In genomic region chr10:72742797-72743196, GRCh38 we compare ENCODE assay signal across 19 cellular contexts. TPM values are rescaled to one million over a fixed set of nuclear protein-coding genes. Genes with fewer than 3 reads are reported as not detected.
DNase-seq lines count a peak whose midpoint lies in the region; ATAC-seq and TF ChIP-seq lines count a peak whose summit lies in the region.
"Had no signal": no experiment of that assay in that cellular context is flagged by ENCODE, and none has a peak within 500 bp of the region (broad histone marks: within the 10 kb centered on the region; RNA-seq: fewer than 3 reads in every experiment).

No MANE protein-coding gene starts in this region.

- H3K4me1 ChIP-seq in neutrophil (ENCODE audit: control insufficient read depth in 1 of 2, insufficient read depth in 1 of 2, low read depth in 1 of 2, low read length in 1 of 2): peaks cover 18 to 42% of the 10 kb centered on the region in 2 experiments

- DNase-seq in activated CD4-positive, alpha-beta T cell treated with anti-CD3 and anti-CD28 coated beads, Interleukin-2, amount 10 ng/mL, durations not matched to agents 24 days and 14 days: peak; percentile 31
- DNase-seq in activated CD4-positive, alpha-beta T cell treated with anti-CD3 and anti-CD28 coated beads, Interleukin-2, amount 50 U/mL, for 1 hour: no peak
- DNase-seq in WTC11 (ENCODE audit: low spot score) (no peak), epithelial cell of esophagus (ENCODE audit: low read depth) (peak; percentile 24), inferior parietal cortex (ENCODE audit: extremely low spot score) (no peak)
- DNase-seq: Caco-2; CD4-positive, CD25-positive, alpha-beta regulatory T cell; CD8-positive, alpha-beta T cell; DMS153; DND-41; GOT3 had no signal

- CTCF ChIA-PET in WTC11 (lab: Charles Lee): interaction anchor here (0.5 to 1.5 kb wide), 2 partner anchors 14 to 114 kb away, joined by 3 to 6 read pairs; no protein-coding TSS in a partner anchor

- no peak overlapping the region for H3K4me3 ChIP-seq in epithelial cell of esophagus (ENCODE audit: low read length)
- H3K4me3 ChIP-seq in neutrophil (ENCODE audit: low read depth in 1 of 2, low read length in 1 of 2): no peak overlapping the region
- H3K4me3 ChIP-seq: BLaER1, HAP-1 had no signal

- no peaks in the 10 kb centered on the region for H3K36me3 Mint-ChIP-seq in activated CD4-positive, alpha-beta T cell treated with anti-CD3 and anti-CD28 coated beads, Interleukin-2, amount 10 ng/mL, durations not matched to agents 24 days and 14 days (ENCODE audit: low read depth)
- no peaks in the 10 kb centered on the region for H3K36me3 Mint-ChIP-seq in WTC11
- H3K36me3 Mint-ChIP-seq: CD8-positive, alpha-beta T cell had no signal

- ATAC-seq in WTC11: no peak
- ATAC-seq in GM18517 (IDR thresholded peaks at IDR 0.05; ENCODE audit: unreplicated experiment): no peak
- no peak for ATAC-seq in GM18861 (IDR thresholded peaks at IDR 0.05; ENCODE audit: unreplicated experiment)
- ATAC-seq: CD8-positive, alpha-beta T cell had no signal

- H3K4me3 Mint-ChIP-seq in activated CD4-positive, alpha-beta T cell treated with anti-CD3 and anti-CD28 coated beads, Interleukin-2, amount 10 ng/mL, durations not matched to agents 24 days and 14 days: no peak overlapping the region
- no peak overlapping the region for H3K4me3 Mint-ChIP-seq in WTC11
- H3K4me3 Mint-ChIP-seq: B cell; CD4-positive, CD25-positive, alpha-beta regulatory T cell; CD8-positive, alpha-beta T cell had no signal

- no peaks in the 10 kb centered on the region for H3K27me3 Mint-ChIP-seq in activated CD4-positive, alpha-beta T cell treated with anti-CD3 and anti-CD28 coated beads, Interleukin-2, amount 10 ng/mL, durations not matched to agents 24 days and 14 days
- no peaks in the 10 kb centered on the region for H3K27me3 Mint-ChIP-seq in WTC11 (ENCODE audit: low read depth)
- H3K27me3 Mint-ChIP-seq: B cell; CD4-positive, CD25-positive, alpha-beta regulatory T cell had no signal

- peaks cover 4% of the 10 kb centered on the region for H3K4me1 Mint-ChIP-seq in activated CD4-positive, alpha-beta T cell treated with anti-CD3 and anti-CD28 coated beads, Interleukin-2, amount 10 ng/mL, durations not matched to agents 24 days and 14 days
- H3K4me1 Mint-ChIP-seq in WTC11: peaks cover 41% of the 10 kb centered on the region

- no peaks in the 10 kb centered on the region for H3K36me3 ChIP-seq in neutrophil
- H3K36me3 ChIP-seq: HAP-1 had no signal

- no peaks in the 10 kb centered on the region for H3K27me3 ChIP-seq in neutrophil
- H3K27me3 ChIP-seq: BLaER1 had no signal

- peak overlapping the region; percentile 27 for H3K27ac ChIP-seq in neutrophil
- H3K27ac ChIP-seq: 22Rv1, BLaER1, C4-2B had no signal

- no peaks in the 10 kb centered on the region for H3K9me3 ChIP-seq in neutrophil
- H3K9me3 ChIP-seq: Caco-2, HAP-1 had no signal

- POLR2A ChIA-PET in WTC11 (lab: Charles Lee): no interaction called here

- TF ChIP-seq CTCF in WTC11 (IDR thresholded peaks at IDR 0.05): no peak
- TF ChIP-seq CTCF in epithelial cell of esophagus (IDR thresholded peaks at IDR 0.05; ENCODE audit: insufficient read depth, low read depth, low read length, missing control alignments): no peak
- no peak for TF ChIP-seq CTCF in neutrophil (IDR thresholded peaks at IDR 0.05)

- no peak overlapping the region for H3K27ac Mint-ChIP-seq in activated CD4-positive, alpha-beta T cell treated with anti-CD3 and anti-CD28 coated beads, Interleukin-2, amount 10 ng/mL, durations not matched to agents 24 days and 14 days
- H3K27ac Mint-ChIP-seq in WTC11: peak overlapping the region; percentile 71
- H3K27ac Mint-ChIP-seq: B cell; CD4-positive, CD25-positive, alpha-beta regulatory T cell; CD8-positive, alpha-beta T cell had no signal

- intact Hi-C loops in activated CD4-positive, alpha-beta T cell treated with anti-CD3 and anti-CD28 coated beads, Interleukin-2, amount 10 ng/mL, durations not matched to agents 24 days and 14 days (cut with micrococcal nuclease): no loop called here

- no peaks in the 10 kb centered on the region for H3K9me3 Mint-ChIP-seq in activated CD4-positive, alpha-beta T cell treated with anti-CD3 and anti-CD28 coated beads, Interleukin-2, amount 10 ng/mL, durations not matched to agents 24 days and 14 days
- H3K9me3 Mint-ChIP-seq in WTC11: no peaks in the 10 kb centered on the region
- H3K9me3 Mint-ChIP-seq: CD4-positive, CD25-positive, alpha-beta regulatory T cell; CD8-positive, alpha-beta T cell had no signal

TF ChIP-seq in WTC11, 78 proteins besides CTCF, POLR2A, EP300 and RAD21 (continues in another document):
- TF ChIP-seq, protein P1, sequence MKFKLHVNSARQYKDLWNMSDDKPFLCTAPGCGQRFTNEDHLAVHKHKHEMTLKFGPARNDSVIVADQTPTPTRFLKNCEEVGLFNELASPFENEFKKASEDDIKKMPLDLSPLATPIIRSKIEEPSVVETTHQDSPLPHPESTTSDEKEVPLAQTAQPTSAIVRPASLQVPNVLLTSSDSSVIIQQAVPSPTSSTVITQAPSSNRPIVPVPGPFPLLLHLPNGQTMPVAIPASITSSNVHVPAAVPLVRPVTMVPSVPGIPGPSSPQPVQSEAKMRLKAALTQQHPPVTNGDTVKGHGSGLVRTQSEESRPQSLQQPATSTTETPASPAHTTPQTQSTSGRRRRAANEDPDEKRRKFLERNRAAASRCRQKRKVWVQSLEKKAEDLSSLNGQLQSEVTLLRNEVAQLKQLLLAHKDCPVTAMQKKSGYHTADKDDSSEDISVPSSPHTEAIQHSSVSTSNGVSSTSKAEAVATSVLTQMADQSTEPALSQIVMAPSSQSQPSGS (CRISPR knock-in tag; IDR thresholded peaks at IDR 0.05; ENCODE audit: borderline replicate concordance, low read depth): no peak
- TF ChIP-seq, protein P2, sequence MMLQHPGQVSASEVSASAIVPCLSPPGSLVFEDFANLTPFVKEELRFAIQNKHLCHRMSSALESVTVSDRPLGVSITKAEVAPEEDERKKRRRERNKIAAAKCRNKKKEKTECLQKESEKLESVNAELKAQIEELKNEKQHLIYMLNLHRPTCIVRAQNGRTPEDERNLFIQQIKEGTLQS (CRISPR knock-in tag; conservative IDR thresholded peaks at IDR 0.05): no peak
- TF ChIP-seq, protein P3, sequence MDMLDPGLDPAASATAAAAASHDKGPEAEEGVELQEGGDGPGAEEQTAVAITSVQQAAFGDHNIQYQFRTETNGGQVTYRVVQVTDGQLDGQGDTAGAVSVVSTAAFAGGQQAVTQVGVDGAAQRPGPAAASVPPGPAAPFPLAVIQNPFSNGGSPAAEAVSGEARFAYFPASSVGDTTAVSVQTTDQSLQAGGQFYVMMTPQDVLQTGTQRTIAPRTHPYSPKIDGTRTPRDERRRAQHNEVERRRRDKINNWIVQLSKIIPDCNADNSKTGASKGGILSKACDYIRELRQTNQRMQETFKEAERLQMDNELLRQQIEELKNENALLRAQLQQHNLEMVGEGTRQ (CRISPR knock-in tag; IDR thresholded peaks at IDR 0.05): no peak
- TF ChIP-seq PREB (CRISPR knock-in tag; IDR thresholded peaks at IDR 0.05; ENCODE audit: borderline replicate concordance) (no peak), JUN (CRISPR knock-in tag; IDR thresholded peaks at IDR 0.05) (no peak), MAX (CRISPR knock-in tag; IDR thresholded peaks at IDR 0.05) (no peak), HMGXB4 (CRISPR knock-in tag; IDR thresholded peaks at IDR 0.05) (no peak), ZNF263 (CRISPR knock-in tag; IDR thresholded peaks at IDR 0.05; ENCODE audit: low read depth) (no peak)
- TF ChIP-seq, protein P4, sequence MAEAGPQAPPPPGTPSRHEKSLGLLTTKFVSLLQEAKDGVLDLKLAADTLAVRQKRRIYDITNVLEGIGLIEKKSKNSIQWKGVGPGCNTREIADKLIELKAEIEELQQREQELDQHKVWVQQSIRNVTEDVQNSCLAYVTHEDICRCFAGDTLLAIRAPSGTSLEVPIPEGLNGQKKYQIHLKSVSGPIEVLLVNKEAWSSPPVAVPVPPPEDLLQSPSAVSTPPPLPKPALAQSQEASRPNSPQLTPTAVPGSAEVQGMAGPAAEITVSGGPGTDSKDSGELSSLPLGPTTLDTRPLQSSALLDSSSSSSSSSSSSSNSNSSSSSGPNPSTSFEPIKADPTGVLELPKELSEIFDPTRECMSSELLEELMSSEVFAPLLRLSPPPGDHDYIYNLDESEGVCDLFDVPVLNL (CRISPR knock-in tag; IDR thresholded peaks at IDR 0.05; ENCODE audit: borderline replicate concordance, low read depth): no peak

RNA-seq across cellular contexts. Expression of gene MCU, which starts 50.9 kb away (rescaled TPM):
- total RNA-seq in activated CD4-positive, alpha-beta T cell treated with anti-CD3 and anti-CD28 coated beads, Interleukin-2, amount 10 ng/mL, durations not matched to agents 24 days and 14 days: 13.5 and 15.9 TPM in 2 replicates
- 36.5 to 41.4 TPM (median 37.2 TPM) in 3 replicates for total RNA-seq in WTC11 (2021)

Comparison
In these comparisons a context has a peak if more than half of its experiments do, and no peak if none do; other contexts are left out.
1. DNase-seq: peak in activated CD4-positive, alpha-beta T cell treated with anti-CD3 and anti-CD28 coated beads, Interleukin-2, amount 10 ng/mL, durations not matched to agents 24 days and 14 days (single experiment) and epithelial cell of esophagus (single experiment); none in activated CD4-positive, alpha-beta T cell treated with anti-CD3 and anti-CD28 coated beads, Interleukin-2, amount 50 U/mL, for 1 hour (single experiment), WTC11 (single experiment) and inferior parietal cortex (single experiment).